16 cellular contexts compared by ENCODE assay signal in genomic region chr14:76163668-76164363, GRCh38.
"Had no signal": no experiment of that assay in that cellular context is flagged by ENCODE, and none has a peak within 500 bp of the region (broad histone marks: within the 10 kb centered on the region; RNA-seq: fewer than 3 reads in every experiment).

No MANE protein-coding gene starts in this region.

- ATAC-seq: activated T-helper 17 cell treated with anti-CD3 and anti-CD28 coated beads, Interleukin-2, amount 50 U/mL, for 72 hours; effector memory CD8-positive, alpha-beta T cell; left lobe of liver; natural killer cell; right lobe of liver; stimulated activated memory B cell treated with anti-CD40 and anti-IgM and Interleukin-4, amounts not matched to agents 10 μg/mL and 1 μg/mL and 100 μg/mL, for 72 hours had no signal

- H3K4me1 ChIP-seq: right lobe of liver had no signal

- H3K4me3 Mint-ChIP-seq: activated B cell treated with CpG ODN at 0.5 μM for 24 hours; activated T-helper 17 cell treated with anti-CD3 and anti-CD28 coated beads, Interleukin-2, amount 50 U/mL, for 72 hours; effector memory CD8-positive, alpha-beta T cell; natural killer cell; stimulated activated memory B cell treated with anti-CD40 and anti-IgM and Interleukin-4, amounts not matched to agents 10 μg/mL and 1 μg/mL and 100 μg/mL, for 72 hours had no signal

- H3K27ac Mint-ChIP-seq: activated B cell treated with CpG ODN at 0.5 μM for 24 hours; activated T-helper 17 cell treated with anti-CD3 and anti-CD28 coated beads, Interleukin-2, amount 50 U/mL, for 72 hours; stimulated activated memory B cell treated with anti-CD40 and anti-IgM and Interleukin-4, amounts not matched to agents 10 μg/mL and 1 μg/mL and 100 μg/mL, for 72 hours had no signal

- H3K9me3 Mint-ChIP-seq: activated B cell treated with CpG ODN at 0.5 μM for 24 hours; activated T-helper 17 cell treated with anti-CD3 and anti-CD28 coated beads, Interleukin-2, amount 50 U/mL, for 72 hours; effector memory CD8-positive, alpha-beta T cell; natural killer cell; stimulated activated memory B cell treated with anti-CD40 and anti-IgM and Interleukin-4, amounts not matched to agents 10 μg/mL and 1 μg/mL and 100 μg/mL, for 72 hours had no signal

- H3K27me3 ChIP-seq: hepatocyte, right lobe of liver, tibial artery had no signal

- H3K4me3 ChIP-seq: hepatocyte, right lobe of liver, tibial artery had no signal

- H3K9me3 ChIP-seq: right lobe of liver, tibial artery had no signal

- H3K27ac ChIP-seq: hepatocyte, right lobe of liver, tibial artery had no signal

- H3K27me3 Mint-ChIP-seq: activated B cell treated with CpG ODN at 0.5 μM for 24 hours; activated T-helper 17 cell treated with anti-CD3 and anti-CD28 coated beads, Interleukin-2, amount 50 U/mL, for 72 hours; effector memory CD8-positive, alpha-beta T cell; stimulated activated memory B cell treated with anti-CD40 and anti-IgM and Interleukin-4, amounts not matched to agents 10 μg/mL and 1 μg/mL and 100 μg/mL, for 72 hours had no signal

- DNase-seq: activated B cell treated with CpG ODN at 0.5 μM for 24 hours; activated CD4-positive, alpha-beta T cell treated with anti-CD3 and anti-CD28 coated beads for 48 hours; activated naive CD4-positive, alpha-beta T cell treated with Interleukin-2 at 50 U/mL for 16 hours; anterior cingulate cortex; dermis blood vessel endothelial cell; effector memory CD8-positive, alpha-beta T cell; islet precursor cell; natural killer cell; posterior cingulate gyrus; right lobe of liver; SW 1271; tibial artery had no signal
